ENCODE assay signal across 1 cellular context in the genomic region with DNA sequence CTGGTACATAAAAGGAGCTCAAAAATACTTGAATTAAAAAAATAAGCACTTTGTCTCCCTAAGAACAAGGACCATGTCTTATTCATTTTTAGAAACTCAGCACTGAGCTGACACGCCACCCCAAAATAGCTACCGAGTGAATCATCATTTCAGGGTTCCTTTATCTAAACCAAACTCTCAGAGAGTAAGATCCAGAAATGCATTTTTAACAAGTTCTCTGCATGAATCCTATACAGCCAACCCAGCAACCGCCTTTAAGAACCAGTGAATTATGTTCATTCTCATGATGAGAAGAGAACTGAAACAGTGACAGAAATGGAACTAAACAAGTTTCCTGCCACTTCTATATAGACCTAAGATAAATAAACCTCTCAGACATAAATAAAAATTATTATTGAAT.
TF ChIP-seq lines count a peak whose summit lies in the region.

No MANE protein-coding gene starts in this region.

TF ChIP-seq in SK-N-SH, 30 proteins besides CTCF, POLR2A, EP300 and RAD21 (continued from another document):
- TF ChIP-seq, protein P1, sequence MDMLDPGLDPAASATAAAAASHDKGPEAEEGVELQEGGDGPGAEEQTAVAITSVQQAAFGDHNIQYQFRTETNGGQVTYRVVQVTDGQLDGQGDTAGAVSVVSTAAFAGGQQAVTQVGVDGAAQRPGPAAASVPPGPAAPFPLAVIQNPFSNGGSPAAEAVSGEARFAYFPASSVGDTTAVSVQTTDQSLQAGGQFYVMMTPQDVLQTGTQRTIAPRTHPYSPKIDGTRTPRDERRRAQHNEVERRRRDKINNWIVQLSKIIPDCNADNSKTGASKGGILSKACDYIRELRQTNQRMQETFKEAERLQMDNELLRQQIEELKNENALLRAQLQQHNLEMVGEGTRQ (IDR thresholded peaks at IDR 0.05; ENCODE audit: borderline replicate concordance, low read depth, low read length): no peak
- TF ChIP-seq GATA2 (CRISPR knock-in tag; IDR thresholded peaks at IDR 0.05): no peak
